1 cellular context compared by ENCODE assay signal in the genomic region with DNA sequence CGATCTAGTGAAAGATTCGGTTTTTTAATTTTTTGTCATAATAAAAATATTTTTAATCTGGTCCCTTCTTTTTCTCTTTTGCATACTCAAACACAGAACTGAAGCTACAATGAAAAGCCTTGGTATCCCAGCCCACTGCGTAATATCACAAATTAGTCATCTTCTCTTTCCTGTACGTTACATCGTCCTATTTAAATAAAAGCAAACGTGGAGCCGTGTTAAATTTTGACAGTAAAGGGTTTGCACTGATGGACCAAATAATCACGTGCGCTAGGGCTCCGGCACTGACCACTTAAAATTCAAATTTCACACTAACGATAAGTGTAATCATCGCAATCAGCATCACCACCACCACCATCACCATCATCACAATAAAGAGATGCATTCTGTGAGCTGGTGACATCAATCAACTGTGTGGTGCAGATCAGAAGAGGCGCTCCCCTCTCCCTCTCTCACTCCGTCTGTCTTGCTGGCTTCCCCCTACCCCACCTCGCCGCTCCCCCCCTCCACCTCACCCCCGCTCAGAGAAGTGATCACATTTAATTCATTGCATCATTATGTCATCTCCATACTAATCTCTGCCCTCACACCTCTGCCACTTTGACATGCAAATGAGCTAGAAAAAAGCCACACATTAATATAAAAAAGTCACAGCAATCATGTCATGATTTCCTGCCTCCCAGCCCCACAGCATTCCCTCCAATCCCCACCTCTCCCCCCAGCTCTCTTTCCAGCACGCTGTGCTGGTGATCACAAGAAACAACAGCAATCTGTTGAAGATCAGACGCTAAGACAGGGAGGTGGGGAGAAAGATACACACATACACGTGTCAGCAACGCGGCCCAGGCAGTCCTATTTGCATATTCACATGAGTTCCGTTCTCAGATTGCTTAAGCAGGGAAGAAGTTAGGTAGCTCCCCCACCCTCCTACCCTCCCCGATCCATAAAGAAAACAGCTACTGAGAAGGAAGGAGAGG.
TF ChIP-seq lines count a peak whose summit lies in the region.

No MANE protein-coding gene starts in this region.

TF ChIP-seq in GM23338, 12 proteins besides CTCF, POLR2A, EP300 and RAD21 (continued from another document):
- TF ChIP-seq, protein P1, sequence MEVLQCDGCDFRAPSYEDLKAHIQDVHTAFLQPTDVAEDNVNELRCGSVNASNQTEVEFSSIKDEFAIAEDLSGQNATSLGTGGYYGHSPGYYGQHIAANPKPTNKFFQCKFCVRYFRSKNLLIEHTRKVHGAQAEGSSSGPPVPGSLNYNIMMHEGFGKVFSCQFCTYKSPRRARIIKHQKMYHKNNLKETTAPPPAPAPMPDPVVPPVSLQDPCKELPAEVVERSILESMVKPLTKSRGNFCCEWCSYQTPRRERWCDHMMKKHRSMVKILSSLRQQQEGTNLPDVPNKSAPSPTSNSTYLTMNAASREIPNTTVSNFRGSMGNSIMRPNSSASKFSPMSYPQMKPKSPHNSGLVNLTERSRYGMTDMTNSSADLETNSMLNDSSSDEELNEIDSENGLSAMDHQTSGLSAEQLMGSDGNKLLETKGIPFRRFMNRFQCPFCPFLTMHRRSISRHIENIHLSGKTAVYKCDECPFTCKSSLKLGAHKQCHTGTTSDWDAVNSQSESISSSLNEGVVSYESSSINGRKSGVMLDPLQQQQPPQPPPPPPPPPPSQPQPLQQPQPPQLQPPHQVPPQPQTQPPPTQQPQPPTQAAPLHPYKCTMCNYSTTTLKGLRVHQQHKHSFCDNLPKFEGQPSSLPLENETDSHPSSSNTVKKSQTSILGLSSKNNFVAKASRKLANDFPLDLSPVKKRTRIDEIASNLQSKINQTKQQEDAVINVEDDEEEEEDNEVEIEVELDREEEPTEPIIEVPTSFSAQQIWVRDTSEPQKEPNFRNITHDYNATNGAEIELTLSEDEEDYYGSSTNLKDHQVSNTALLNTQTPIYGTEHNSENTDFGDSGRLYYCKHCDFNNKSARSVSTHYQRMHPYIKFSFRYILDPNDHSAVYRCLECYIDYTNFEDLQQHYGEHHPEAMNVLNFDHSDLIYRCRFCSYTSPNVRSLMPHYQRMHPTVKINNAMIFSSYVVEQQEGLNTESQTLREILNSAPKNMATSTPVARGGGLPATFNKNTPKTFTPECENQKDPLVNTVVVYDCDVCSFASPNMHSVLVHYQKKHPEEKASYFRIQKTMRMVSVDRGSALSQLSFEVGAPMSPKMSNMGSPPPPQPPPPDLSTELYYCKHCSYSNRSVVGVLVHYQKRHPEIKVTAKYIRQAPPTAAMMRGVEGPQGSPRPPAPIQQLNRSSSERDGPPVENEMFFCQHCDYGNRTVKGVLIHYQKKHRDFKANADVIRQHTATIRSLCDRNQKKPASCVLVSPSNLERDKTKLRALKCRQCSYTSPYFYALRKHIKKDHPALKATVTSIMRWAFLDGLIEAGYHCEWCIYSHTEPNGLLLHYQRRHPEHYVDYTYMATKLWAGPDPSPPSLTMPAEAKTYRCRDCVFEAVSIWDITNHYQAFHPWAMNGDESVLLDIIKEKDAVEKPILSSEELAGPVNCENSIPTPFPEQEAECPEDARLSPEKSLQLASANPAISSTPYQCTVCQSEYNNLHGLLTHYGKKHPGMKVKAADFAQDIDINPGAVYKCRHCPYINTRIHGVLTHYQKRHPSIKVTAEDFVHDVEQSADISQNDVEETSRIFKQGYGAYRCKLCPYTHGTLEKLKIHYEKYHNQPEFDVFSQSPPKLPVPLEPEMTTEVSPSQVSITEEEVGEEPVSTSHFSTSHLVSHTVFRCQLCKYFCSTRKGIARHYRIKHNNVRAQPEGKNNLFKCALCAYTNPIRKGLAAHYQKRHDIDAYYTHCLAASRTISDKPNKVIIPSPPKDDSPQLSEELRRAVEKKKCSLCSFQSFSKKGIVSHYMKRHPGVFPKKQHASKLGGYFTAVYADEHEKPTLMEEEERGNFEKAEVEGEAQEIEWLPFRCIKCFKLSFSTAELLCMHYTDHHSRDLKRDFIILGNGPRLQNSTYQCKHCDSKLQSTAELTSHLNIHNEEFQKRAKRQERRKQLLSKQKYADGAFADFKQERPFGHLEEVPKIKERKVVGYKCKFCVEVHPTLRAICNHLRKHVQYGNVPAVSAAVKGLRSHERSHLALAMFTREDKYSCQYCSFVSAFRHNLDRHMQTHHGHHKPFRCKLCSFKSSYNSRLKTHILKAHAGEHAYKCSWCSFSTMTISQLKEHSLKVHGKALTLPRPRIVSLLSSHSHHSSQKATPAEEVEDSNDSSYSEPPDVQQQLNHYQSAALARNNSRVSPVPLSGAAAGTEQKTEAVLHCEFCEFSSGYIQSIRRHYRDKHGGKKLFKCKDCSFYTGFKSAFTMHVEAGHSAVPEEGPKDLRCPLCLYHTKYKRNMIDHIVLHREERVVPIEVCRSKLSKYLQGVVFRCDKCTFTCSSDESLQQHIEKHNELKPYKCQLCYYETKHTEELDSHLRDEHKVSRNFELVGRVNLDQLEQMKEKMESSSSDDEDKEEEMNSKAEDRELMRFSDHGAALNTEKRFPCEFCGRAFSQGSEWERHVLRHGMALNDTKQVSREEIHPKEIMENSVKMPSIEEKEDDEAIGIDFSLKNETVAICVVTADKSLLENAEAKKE (CRISPR knock-in tag; IDR thresholded peaks at IDR 0.05), result no peak
- TF ChIP-seq EZH2 (IDR thresholded peaks at IDR 0.05; ENCODE audit: low read depth, unreplicated experiment), result no peak
